9 cellular contexts compared by ENCODE assay signal in genomic region chr1:33902486-33903209, GRCh38. TPM values are rescaled to one million over a fixed set of nuclear protein-coding genes. Genes with fewer than 3 reads are reported as not detected.
DNase-seq lines count a peak whose midpoint lies in the region; ATAC-seq and TF ChIP-seq lines count a peak whose summit lies in the region.
"Had no signal": no experiment of that assay in that cellular context is flagged by ENCODE, and none has a peak within 500 bp of the region (broad histone marks: within the 10 kb centered on the region; RNA-seq: fewer than 3 reads in every experiment).

No MANE protein-coding gene starts in this region.

- TF ChIP-seq POLR2A in GM18505 (IDR thresholded peaks at IDR 0.05; ENCODE audit: borderline replicate concordance, extremely low read depth, insufficient read depth, insufficient read length): peak; percentile 26

- TF ChIP-seq CTCF in epithelial cell of proximal tubule (conservative IDR thresholded peaks at IDR 0.05; ENCODE audit: low read depth, low read length): no peak

- DNase-seq in epithelial cell of proximal tubule (ENCODE audit: low read depth) (peak; percentile 30), DMS153 (lab: John Stamatoyannopoulos, UW) (no peak), HuH-7 (ENCODE audit: low spot score) (no peak), CD1c-positive myeloid dendritic cell (ENCODE audit: extremely low spot score) (no peak)
- no peak for DNase-seq in activated naive CD4-positive, alpha-beta T cell (lab: John Stamatoyannopoulos, UW)
- DNase-seq: caudate nucleus had no signal

- ATAC-seq in GM18505 (IDR thresholded peaks at IDR 0.05; ENCODE audit: unreplicated experiment): peak; percentile 77
- peak; percentile 68 for ATAC-seq in GM21381 (IDR thresholded peaks at IDR 0.05; ENCODE audit: unreplicated experiment)
- ATAC-seq in HG03280 (IDR thresholded peaks at IDR 0.05; ENCODE audit: unreplicated experiment): peak; percentile 76

- no peak overlapping the region for H3K4me3 ChIP-seq in epithelial cell of proximal tubule (ENCODE audit: low read depth, low read length)

RNA-seq across cellular contexts. Expression of gene HMGB4, which starts 38.8 kb away (rescaled TPM):
- total RNA-seq in epithelial cell of proximal tubule: not detected in 2 replicates
